ENCODE assay signal across 10 cellular contexts in genomic region chr6:2505624-2506023, GRCh38.
DNase-seq lines count a peak whose midpoint lies in the region; ATAC-seq and TF ChIP-seq lines count a peak whose summit lies in the region.
"Had no signal": no experiment of that assay in that cellular context is flagged by ENCODE, and none has a peak within 500 bp of the region (broad histone marks: within the 10 kb centered on the region; RNA-seq: fewer than 3 reads in every experiment).

No MANE protein-coding gene starts in this region.

- H3K9me2 ChIP-seq in Loucy (replicated peaks; ENCODE audit: low read depth, low read length) = no peaks in the 10 kb centered on the region

- peaks cover 4% of the 10 kb centered on the region; the same call in 1 of the 2 replicates for H3F3A ChIP-seq in Loucy (ENCODE audit: low read depth)

- no peak for TF ChIP-seq POLR2A in tibial nerve (IDR thresholded peaks at IDR 0.05)

- WGBS in tibial nerve, 2 donors = 51 to 58% methylated on average over 9 of the region's 9 CpGs

- TF ChIP-seq EP300 in tibial nerve (IDR thresholded peaks at IDR 0.05) = no peak

- ATAC-seq in left ventricle myocardium superior (no peak), GM21367 (IDR thresholded peaks at IDR 0.05; ENCODE audit: unreplicated experiment) (no peak)

- DNase-seq in cardiac muscle cell (ENCODE audit: low read depth in 1 of 2, low spot score in 1 of 2) (peak in 1 of 2 donors; percentile 72), left ventricle myocardium superior (no peak), ecto neural progenitor cell (ENCODE audit: low spot score) (peak; percentile 63), tibial nerve (ENCODE audit: low spot score in 2 of 2) (no peak), SIG-M5 treated with dmso at 0.1 percent for 504 hours (lab: John Stamatoyannopoulos, UW; ENCODE audit: unreplicated experiment) (no peak)
- DNase-seq in stimulated activated CD8-positive, alpha-beta memory T cell treated with anti-CD3 and anti-CD28 coated beads, Interleukin-4, amount 100 ng/mL, for 48 hours = peak; percentile 43
- DNase-seq: activated gamma-delta T cell had no signal

- H3K9ac ChIP-seq in Loucy (ENCODE audit: low read depth, low read length, poor library complexity, severe bottlenecking) = no peak overlapping the region

- no peaks in the 10 kb centered on the region for H3K79me2 ChIP-seq in Loucy (ENCODE audit: insufficient read depth, low read length)

- intact Hi-C loops in left ventricle myocardium superior (cut with micrococcal nuclease) = no loop called here

- no peak overlapping the region for H3K27ac ChIP-seq in cardiac muscle cell
- H3K27ac ChIP-seq in tibial nerve = no peak overlapping the region
- H3K27ac ChIP-seq: esophagus muscularis mucosa had no signal

- H2AFZ ChIP-seq in Loucy (ENCODE audit: low read length) = no peak overlapping the region

- H3K4me3 ChIP-seq in cardiac muscle cell (no peak overlapping the region), Loucy (ENCODE audit: low read length, poor library complexity, severe bottlenecking) (no peak overlapping the region), tibial nerve (no peak overlapping the region)
- H3K4me3 ChIP-seq: esophagus muscularis mucosa had no signal

- H3K36me3 ChIP-seq in cardiac muscle cell (no peaks in the 10 kb centered on the region), Loucy (ENCODE audit: insufficient read depth, low read length) (no peaks in the 10 kb centered on the region), tibial nerve (no peaks in the 10 kb centered on the region)
- H3K36me3 ChIP-seq: esophagus muscularis mucosa had no signal

- no peaks in the 10 kb centered on the region for H3K9me3 ChIP-seq in cardiac muscle cell (ENCODE audit: low read depth)
- no peaks in the 10 kb centered on the region for H3K9me3 ChIP-seq in Loucy (ENCODE audit: insufficient read depth, low read depth, low read length)
- H3K9me3 ChIP-seq in tibial nerve = no peaks in the 10 kb centered on the region
- H3K9me3 ChIP-seq: esophagus muscularis mucosa had no signal

- H3K27me3 ChIP-seq in cardiac muscle cell (no peaks in the 10 kb centered on the region), Loucy (ENCODE audit: insufficient read depth, low read length, poor library complexity, severe bottlenecking) (no peaks in the 10 kb centered on the region), tibial nerve (peaks cover 0 to 5% of the 10 kb centered on the region in 2 donors)

- TF ChIP-seq CTCF in cardiac muscle cell (IDR thresholded peaks at IDR 0.05; ENCODE audit: low read depth, low read length) (peak; percentile 85), Loucy (conservative IDR thresholded peaks at IDR 0.05; ENCODE audit: low read length) (peak; percentile 71), tibial nerve (IDR thresholded peaks at IDR 0.05) (no peak)

- no peak overlapping the region for H3K4me2 ChIP-seq in Loucy (ENCODE audit: low read depth, low read length, poor library complexity, severe bottlenecking)

- H4K20me1 ChIP-seq in Loucy (ENCODE audit: insufficient read depth, low read length, poor library complexity, severe bottlenecking) = no peaks in the 10 kb centered on the region

- H3K4me1 ChIP-seq in cardiac muscle cell (ENCODE audit: low read depth) (no peaks in the 10 kb centered on the region), Loucy (ENCODE audit: insufficient read depth, low read length, poor library complexity, severe bottlenecking) (peaks cover 9% of the 10 kb centered on the region), tibial nerve (peaks cover 0 to 3% (median 0%) of the 10 kb centered on the region in 4 donors)

Comparison
In these comparisons a context has a peak if more than half of its experiments do, and no peak if none do; other contexts are left out.
1. DNase-seq: peak in ecto neural progenitor cell (single experiment) and stimulated activated CD8-positive, alpha-beta memory T cell treated with anti-CD3 and anti-CD28 coated beads, Interleukin-4, amount 100 ng/mL, for 48 hours (single experiment); none in left ventricle myocardium superior (single experiment), tibial nerve (0 of 2) and SIG-M5 treated with dmso at 0.1 percent for 504 hours (single experiment).
2. CTCF ChIP-seq: peak in cardiac muscle cell (single experiment) and Loucy (single experiment); none in tibial nerve (0 of 5).